Comparison of ENCODE assay signal across 8 cellular contexts in genomic region chr14:91911474-91912032, GRCh38. TPM values are rescaled to one million over a fixed set of nuclear protein-coding genes. Genes with fewer than 3 reads are reported as not detected.
DNase-seq lines count a peak whose midpoint lies in the region; ATAC-seq and TF ChIP-seq lines count a peak whose summit lies in the region.

No MANE protein-coding gene starts in this region.

- peak; percentile 45 for ATAC-seq in GM19043 (IDR thresholded peaks at IDR 0.05; ENCODE audit: low read depth, unreplicated experiment)
- ATAC-seq in T-cell (replicated peaks in 1 of 4), result peak; percentile 83 to 98 (median 94)
- ATAC-seq in left lobe of liver, result peak; percentile 95
- peak; percentile 82 for ATAC-seq in stimulated activated memory B cell treated with anti-CD40 and anti-IgM and Interleukin-4, amounts not matched to agents 10 μg/mL and 1 μg/mL and 100 μg/mL, for 72 hours
- no peak for ATAC-seq in GM21576 (IDR thresholded peaks at IDR 0.05; ENCODE audit: unreplicated experiment)

- peak overlapping the region; percentile 62 to 88 for H3K27ac Mint-ChIP-seq in T-cell
- H3K27ac Mint-ChIP-seq in MCF 10A (ENCODE audit: low read depth, unreplicated experiment), result peak overlapping the region; percentile 39
- peak overlapping the region; percentile 94 for H3K27ac Mint-ChIP-seq in stimulated activated memory B cell treated with anti-CD40 and anti-IgM and Interleukin-4, amounts not matched to agents 10 μg/mL and 1 μg/mL and 100 μg/mL, for 72 hours

- H3K36me3 ChIP-seq in MM.1S (replicated peaks; ENCODE audit: insufficient read depth, low read length), result no peaks in the 10 kb centered on the region

- H3K79me2 ChIP-seq in MM.1S (ENCODE audit: low read length), result no peaks in the 10 kb centered on the region

- no peak overlapping the region for H3K4me2 ChIP-seq in MM.1S (ENCODE audit: low read depth, low read length)

- CTCF ChIA-PET in T-cell (lab: Charles Lee) (interaction anchor here (0.5 to 2.0 kb wide), 50 partner anchors 10 to 593 kb away, joined by 3 to 13 read pairs (median 4); partner anchors contain the start of gene TC2N (in 2 of the 2)), MCF 10A (lab: Yijun Ruan, JAX) (interaction anchor here (0.6 to 6.7 kb wide), 32 partner anchors 10 to 797 kb away, joined by 3 to 87 read pairs (median 4); no protein-coding TSS in a partner anchor)

- H3K27me3 Mint-ChIP-seq in T-cell, result no peaks in the 10 kb centered on the region
- no peaks in the 10 kb centered on the region for H3K27me3 Mint-ChIP-seq in MCF 10A (ENCODE audit: insufficient read depth, unreplicated experiment)
- peaks cover 12% of the 10 kb centered on the region for H3K27me3 Mint-ChIP-seq in stimulated activated memory B cell treated with anti-CD40 and anti-IgM and Interleukin-4, amounts not matched to agents 10 μg/mL and 1 μg/mL and 100 μg/mL, for 72 hours

- BruUV-seq in MCF 10A (replicated peaks; lab: Mats Ljungman, UMichigan), result no TSS peak

- H3K4me1 Mint-ChIP-seq in T-cell, result peaks cover 22 to 25% (median 23%) of the 10 kb centered on the region in 3 donors
- no peaks in the 10 kb centered on the region for H3K4me1 Mint-ChIP-seq in MCF 10A (ENCODE audit: insufficient read depth, unreplicated experiment)
- H3K4me1 Mint-ChIP-seq in stimulated activated memory B cell treated with anti-CD40 and anti-IgM and Interleukin-4, amounts not matched to agents 10 μg/mL and 1 μg/mL and 100 μg/mL, for 72 hours, result peaks cover 23% of the 10 kb centered on the region

- TF ChIP-seq CTCF in MM.1S (IDR thresholded peaks at IDR 0.05; ENCODE audit: low read length) (0 out of 2 replicates have a peak, but pooled peaks have one; percentile 13), MCF 10A (IDR thresholded peaks at IDR 0.05; ENCODE audit: unreplicated experiment) (peak; percentile 64)

- H3K9ac ChIP-seq in MM.1S (ENCODE audit: low read length), result no peak overlapping the region

- H3K27ac ChIP-seq in MM.1S (ENCODE audit: low read length), result no peak overlapping the region

- H3F3A ChIP-seq in MM.1S (ENCODE audit: insufficient read depth, low read length), result no peaks in the 10 kb centered on the region

- intact Hi-C loops in MCF 10A (cut with micrococcal nuclease), result loop anchor here (1.0 kb wide), 1 partner anchor 260 kb away; no protein-coding TSS in a partner anchor

- no peaks in the 10 kb centered on the region for H3K4me1 ChIP-seq in MM.1S (ENCODE audit: low read length)

- H3K27me3 ChIP-seq in MM.1S (replicated peaks; ENCODE audit: insufficient read depth, low read length), result no peaks in the 10 kb centered on the region

- DNase-seq in AG20443 (ENCODE audit: low spot score), result peak; percentile 58
- DNase-seq in MM.1S, result peak; percentile 7
- peak; percentile 9 to 64 (median 39) for DNase-seq in T-cell
- peak; percentile 78 for DNase-seq in MCF 10A (ENCODE audit: unreplicated experiment)
- no peak for DNase-seq in left lobe of liver (ENCODE audit: low spot score)

- no peaks in the 10 kb centered on the region for H3K36me3 Mint-ChIP-seq in T-cell
- no peaks in the 10 kb centered on the region for H3K36me3 Mint-ChIP-seq in MCF 10A (ENCODE audit: insufficient read depth, unreplicated experiment)
- H3K36me3 Mint-ChIP-seq in stimulated activated memory B cell treated with anti-CD40 and anti-IgM and Interleukin-4, amounts not matched to agents 10 μg/mL and 1 μg/mL and 100 μg/mL, for 72 hours, result no peaks in the 10 kb centered on the region

- H3K4me3 ChIP-seq in MM.1S (ENCODE audit: low read length), result no peak overlapping the region

- H3K9me3 ChIP-seq in MM.1S (replicated peaks; ENCODE audit: insufficient read depth, low read length), result no peaks in the 10 kb centered on the region

- H3K4me3 Mint-ChIP-seq in T-cell (peak overlapping the region in 1 of 3 donors; percentile 18), MCF 10A (ENCODE audit: unreplicated experiment) (no peak overlapping the region)
- peak overlapping the region; percentile 59 for H3K4me3 Mint-ChIP-seq in stimulated activated memory B cell treated with anti-CD40 and anti-IgM and Interleukin-4, amounts not matched to agents 10 μg/mL and 1 μg/mL and 100 μg/mL, for 72 hours

- H3K9me2 ChIP-seq in MM.1S (replicated peaks; ENCODE audit: insufficient read depth, low read length), result no peaks in the 10 kb centered on the region

- no peaks in the 10 kb centered on the region for H4K20me1 ChIP-seq in MM.1S (ENCODE audit: insufficient read depth, low read length)

- no peak overlapping the region for H2AFZ ChIP-seq in MM.1S (ENCODE audit: low read length)

- H3K9me3 Mint-ChIP-seq in T-cell (peaks cover 0 to 3% (median 0%) of the 10 kb centered on the region in 3 donors), MCF 10A (ENCODE audit: unreplicated experiment) (no peaks in the 10 kb centered on the region)
- peaks cover 3% of the 10 kb centered on the region for H3K9me3 Mint-ChIP-seq in stimulated activated memory B cell treated with anti-CD40 and anti-IgM and Interleukin-4, amounts not matched to agents 10 μg/mL and 1 μg/mL and 100 μg/mL, for 72 hours

- POLR2A ChIA-PET in T-cell (lab: Charles Lee) (interaction anchor here (0.5 to 0.7 kb wide), 3 partner anchors 165 to 838 kb away, joined by 3 read pairs; no protein-coding TSS in a partner anchor), MCF 10A (lab: Yijun Ruan, JAX) (interaction anchor here (1.0 kb wide), 2 partner anchors 85 to 260 kb away, joined by 3 to 6 read pairs; no protein-coding TSS in a partner anchor)

RNA-seq across cellular contexts. Expression of gene FBLN5, which starts 35.9 kb away (rescaled TPM):
- total RNA-seq in T-cell (10 to 100 TPM in 1 of 5 donors, 1 to 10 TPM in 4; 4.2 to 19.5 (median 9.5) TPM), MCF 10A (2022) (4.3 and 14.8 TPM in 2 replicates), left lobe of liver (7.7 TPM)

RNA-seq across cellular contexts. Expression of gene TC2N, which starts 44.2 kb away (rescaled TPM):
- total RNA-seq in T-cell (100 to 1,000 TPM; 203 to 274 (median 243) TPM), MCF 10A (2022) (11.8 and 12.6 TPM in 2 replicates), left lobe of liver (1.5 TPM)

Comparison
In these comparisons a context has a peak if more than half of its experiments do, and no peak if none do; other contexts are left out.
1. H3K27ac Mint-ChIP-seq: peak in every context shown above with its lines; median percentile 94 in stimulated activated memory B cell treated with anti-CD40 and anti-IgM and Interleukin-4, amounts not matched to agents 10 μg/mL and 1 μg/mL and 100 μg/mL, for 72 hours; 75 in T-cell; 39 in MCF 10A.
2. RNA of gene TC2N, which starts 44.2 kb away (total RNA-seq): 203 to 274 TPM in T-cell; 11.8 to 12.6 TPM in MCF 10A and 1.5 TPM in left lobe of liver (single experiment); every median in the first group is over 10 times any median in the second.